ENCODE assay signal across 1 cellular context in genomic region chr12:119989619-119990381, GRCh38.
A peak's percentile ranks its signal among the peaks of the same experiment; 100 is the strongest.
TF ChIP-seq lines count a peak whose summit lies in the region.

No MANE protein-coding gene starts in this region.

TF ChIP-seq in HEK293, 187 proteins besides CTCF, POLR2A, EP300 and RAD21 (continued from another document):
- TF ChIP-seq GLIS2 (tag by site-specific recombination; IDR thresholded peaks at IDR 0.05) (peak; percentile 36; the same call in 1 of the 2 replicates), ZNF558 (tag by site-specific recombination; IDR thresholded peaks at IDR 0.05) (no peak), REST (tag by site-specific recombination; IDR thresholded peaks at IDR 0.05) (peak; percentile 94), ZNF350 (tag by site-specific recombination; IDR thresholded peaks at IDR 0.05) (no peak), ZNF248 (tag by site-specific recombination; IDR thresholded peaks at IDR 0.05) (no peak), ZNF777 (tag by site-specific recombination; IDR thresholded peaks at IDR 0.05; ENCODE audit: borderline replicate concordance) (peak; percentile 87; the same call in 1 of the 2 replicates), OSR2 (tag by site-specific recombination; IDR thresholded peaks at IDR 0.05) (0 out of 2 replicates have a peak, but pooled peaks have one; percentile 4), ZNF398 (tag by site-specific recombination; IDR thresholded peaks at IDR 0.05) (0 out of 2 replicates have a peak, but pooled peaks have one; percentile 29), SALL2 (tag by site-specific recombination; IDR thresholded peaks at IDR 0.05; ENCODE audit: borderline replicate concordance) (no peak), REPIN1 (tag by site-specific recombination; IDR thresholded peaks at IDR 0.05; ENCODE audit: low read depth) (no peak), ZNF521 (tag by site-specific recombination; IDR thresholded peaks at IDR 0.05) (no peak), ZBTB26 (tag by site-specific recombination; optimal IDR thresholded peaks at IDR 0.05) (peak; percentile 56), KLF7 (tag by site-specific recombination; IDR thresholded peaks at IDR 0.05; ENCODE audit: borderline replicate concordance) (no peak), ZNF48 (tag by site-specific recombination; IDR thresholded peaks at IDR 0.05) (no peak), TSHZ1 (tag by site-specific recombination; IDR thresholded peaks at IDR 0.05; ENCODE audit: borderline replicate concordance) (no peak), ZBTB48 (tag by site-specific recombination; IDR thresholded peaks at IDR 0.05) (peak; percentile 34; the same call in 1 of the 2 replicates), PATZ1 (tag by site-specific recombination; IDR thresholded peaks at IDR 0.05) (no peak; the same call in 1 of the 2 replicates), ZNF157 (tag by site-specific recombination; IDR thresholded peaks at IDR 0.05) (no peak), ZNF600 (tag by site-specific recombination; IDR thresholded peaks at IDR 0.05) (peak; percentile 72), BCL6B (tag by site-specific recombination; IDR thresholded peaks at IDR 0.05) (no peak)
